ENCODE assay signal across 20 cellular contexts in the genomic region with DNA sequence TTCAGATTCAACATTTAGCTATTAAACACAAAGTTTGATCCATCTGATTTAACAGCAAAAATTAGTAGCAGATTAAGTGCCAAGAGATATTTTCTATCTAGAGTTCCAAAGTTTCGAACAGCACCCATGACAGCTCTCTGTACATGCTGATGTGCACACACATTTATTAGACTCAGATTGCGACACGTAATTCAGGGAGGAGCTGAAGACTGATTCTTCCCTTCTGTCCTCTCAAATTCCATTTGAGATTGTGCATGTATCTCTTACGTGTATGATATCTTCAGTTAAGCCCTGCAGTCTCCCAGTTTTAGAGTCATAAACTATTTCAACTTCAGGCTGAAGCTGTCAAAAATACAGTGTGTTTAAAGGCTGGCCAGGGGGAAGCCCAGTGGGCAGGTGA. TPM values are rescaled to one million over a fixed set of nuclear protein-coding genes. Genes with fewer than 3 reads are reported as not detected.
DNase-seq lines count a peak whose midpoint lies in the region; ATAC-seq and TF ChIP-seq lines count a peak whose summit lies in the region.
"Had no signal": no experiment of that assay in that cellular context is flagged by ENCODE, and none has a peak within 500 bp of the region (broad histone marks: within the 10 kb centered on the region; RNA-seq: fewer than 3 reads in every experiment).

No MANE protein-coding gene starts in this region.

- no peaks in the 10 kb centered on the region for H3K9me3 Mint-ChIP-seq in memory B cell
- no peaks in the 10 kb centered on the region for H3K9me3 Mint-ChIP-seq in type B pancreatic cell
- H3K9me3 Mint-ChIP-seq: CD14-positive monocyte, HFFc6 had no signal

- ATAC-seq in memory B cell (ENCODE audit: low read depth), result no peak

- DNase-seq in NB4 (ENCODE audit: low read depth) (peak; percentile 22), fibroblast of villous mesenchyme (ENCODE audit: low read depth) (peak; percentile 91), memory B cell (ENCODE audit: low spot score in 2 of 2) (no peak), type B pancreatic cell (ENCODE audit: extremely low spot score, unreplicated experiment) (no peak), HuH-7.5 (ENCODE audit: low spot score) (no peak), testis (no peak), NCI-H446 treated with DMSO at 0.1 percent for 48 hours (lab: John Stamatoyannopoulos, UW) (no peak)
- DNase-seq: DMS53, GDM1, H7, HFFc6, NCI-H1105, NCI-H146, NCI-H2029, NCI-H2227 treated with DMSO at 0.1 percent for 48 hours, NCI-H510A treated with DMSO at 0.1 percent for 48 hours, NCI-H774, SJCRH30 had no signal

- H3K27me3 Mint-ChIP-seq in memory B cell (no peaks in the 10 kb centered on the region), type B pancreatic cell (no peaks in the 10 kb centered on the region)

- intact Hi-C loops in testis (cut with DNase I; ENCODE audit: low total_unique reads), result no loop called here

- 80 to 86% methylated on average over 4 of the region's 4 CpGs for WGBS in testis, 2 donors

- no peak for TF ChIP-seq POLR2A in NB4 (IDR thresholded peaks at IDR 0.05; ENCODE audit: extremely low read depth, insufficient read length)
- no peak for TF ChIP-seq POLR2A in testis (IDR thresholded peaks at IDR 0.05)

- H3K4me3 Mint-ChIP-seq in memory B cell, result no peak overlapping the region
- H3K4me3 Mint-ChIP-seq in type B pancreatic cell, result no peak overlapping the region
- H3K4me3 Mint-ChIP-seq: CD14-positive monocyte, HFFc6 had no signal

- H3K9me3 ChIP-seq in testis, result no peaks in the 10 kb centered on the region
- H3K9me3 ChIP-seq: SJCRH30 had no signal

- no peaks in the 10 kb centered on the region for H3K4me1 ChIP-seq in testis
- H3K4me1 ChIP-seq: SJCRH30 had no signal

- TF ChIP-seq CTCF in NB4 (IDR thresholded peaks at IDR 0.05; ENCODE audit: low read depth, low read length) (no peak), fibroblast of villous mesenchyme (IDR thresholded peaks at IDR 0.05; ENCODE audit: insufficient read depth, low read depth, low read length) (no peak), type B pancreatic cell (conservative IDR thresholded peaks at IDR 0.05) (no peak), testis (IDR thresholded peaks at IDR 0.05) (no peak)

- peaks cover 10% of the 10 kb centered on the region for H3K36me3 Mint-ChIP-seq in memory B cell
- H3K36me3 Mint-ChIP-seq in type B pancreatic cell, result peaks cover 22% of the 10 kb centered on the region

- H3K27ac ChIP-seq in testis, result no peak overlapping the region
- H3K27ac ChIP-seq: KMS-11, SJCRH30 had no signal

- no peak overlapping the region for H3K4me3 ChIP-seq in NB4 (ENCODE audit: low read depth, low read length)
- peak overlapping the region; percentile 15 for H3K4me3 ChIP-seq in fibroblast of villous mesenchyme (ENCODE audit: low read depth, low read length)
- H3K4me3 ChIP-seq in testis, result no peak overlapping the region
- H3K4me3 ChIP-seq: SJCRH30 had no signal

- H3K4me1 Mint-ChIP-seq in memory B cell (peaks cover 7% of the 10 kb centered on the region), type B pancreatic cell (ENCODE audit: unreplicated experiment) (peaks cover 8% of the 10 kb centered on the region)

- H3K27ac Mint-ChIP-seq in memory B cell, result peak overlapping the region; percentile 51
- peak overlapping the region; percentile 48 for H3K27ac Mint-ChIP-seq in type B pancreatic cell
- H3K27ac Mint-ChIP-seq: HFFc6 had no signal

- H3K27me3 ChIP-seq in testis, result no peaks in the 10 kb centered on the region
- H3K27me3 ChIP-seq: SJCRH30 had no signal

- H3K36me3 ChIP-seq in testis (ENCODE audit: low read depth, missing control alignments), result no peaks in the 10 kb centered on the region
- H3K36me3 ChIP-seq: SJCRH30 had no signal

RNA-seq across cellular contexts. Expression of a gene that starts 30.7 kb away (rescaled TPM):
- 35.4 and 114 TPM in 2 replicates for total RNA-seq in fibroblast of villous mesenchyme
- 74.9 and 101 TPM in 2 replicates for total RNA-seq in type B pancreatic cell (ENCODE audit: low replicate concordance)
- 10 to 100 TPM; 77.2 to 96.0 TPM for total RNA-seq in testis
- polyA plus RNA-seq in testis (ENCODE audit: insufficient read depth, low read depth, low replicate concordance), result 126 TPM

RNA-seq across cellular contexts. Expression of a gene that starts 54.6 kb away (rescaled TPM):
- total RNA-seq in fibroblast of villous mesenchyme (not detected in 2 replicates), type B pancreatic cell (ENCODE audit: low replicate concordance) (not detected in 2 replicates), testis (10 to 100 TPM in 1 of 2 donors, 1 to 10 TPM in 1; 9.8 to 22.1 TPM)
- 13.7 TPM for polyA plus RNA-seq in testis (ENCODE audit: insufficient read depth, low read depth, low replicate concordance)
- total RNA-seq: H7, HFFc6, SJCRH30 had no signal
- polyA plus RNA-seq: CD14-positive monocyte had no signal

Comparison
In these comparisons a context has a peak if more than half of its experiments do, and no peak if none do; other contexts are left out.
1. DNase-seq: peak in NB4 (single experiment) and fibroblast of villous mesenchyme (single experiment); none in memory B cell (0 of 2), type B pancreatic cell (single experiment), HuH-7.5 (single experiment), testis (single experiment) and NCI-H446 treated with DMSO at 0.1 percent for 48 hours (single experiment).
2. RNA of a gene that starts 54.6 kb away (total RNA-seq): 9.8 to 22.1 TPM in testis; not detected in fibroblast of villous mesenchyme and not detected in type B pancreatic cell; every median in the first group is over 10 times any median in the second.